17 cellular contexts compared by ENCODE assay signal in genomic region chr5:136141561-136141960, GRCh38. TPM values are rescaled to one million over a fixed set of nuclear protein-coding genes. Genes with fewer than 3 reads are reported as not detected.
A peak's percentile ranks its signal among the peaks of the same experiment; 100 is the strongest.
DNase-seq lines count a peak whose midpoint lies in the region; ATAC-seq and TF ChIP-seq lines count a peak whose summit lies in the region.
"Had no signal": no experiment of that assay in that cellular context is flagged by ENCODE, and none has a peak within 500 bp of the region (broad histone marks: within the 10 kb centered on the region; RNA-seq: fewer than 3 reads in every experiment).

No MANE protein-coding gene starts in this region.

- no peak for DNase-seq in esophagus squamous epithelium (lab: John Stamatoyannopoulos, UW)
- no peak for DNase-seq in dermis blood vessel endothelial cell
- DNase-seq in H9: no peak
- no peak for DNase-seq in glomerular visceral epithelial cell (ENCODE audit: extremely low spot score)
- DNase-seq: activated T-cell treated with anti-CD3 and anti-CD28 coated beads, Interleukin-2, amount 50 U/mL, for 1 hour; CD4-positive, alpha-beta memory T cell; glutamatergic neuron; mammary epithelial cell; NCI-H446 treated with DMSO at 0.1 percent for 48 hours had no signal

- no peaks in the 10 kb centered on the region for H3K36me3 ChIP-seq in OCI-LY3 (replicated peaks; ENCODE audit: low read depth, low read length)
- H3K36me3 ChIP-seq in esophagus squamous epithelium: no peaks in the 10 kb centered on the region
- H3K36me3 ChIP-seq: prostate gland had no signal

- no peak for TF ChIP-seq POLR2A in esophagus squamous epithelium (IDR thresholded peaks at IDR 0.05)

- intact Hi-C loops in esophagus squamous epithelium (cut with DNase I): no loop called here

- H3K9ac ChIP-seq in OCI-LY3 (ENCODE audit: low read length) (no peak overlapping the region), H9 (ENCODE audit: extremely low read depth, insufficient read length, low read length) (no peak overlapping the region)

- no peak overlapping the region for H4K91ac ChIP-seq in H9 (ENCODE audit: insufficient read length, low read depth, low read length)

- no peak overlapping the region for H3K14ac ChIP-seq in H9 (ENCODE audit: insufficient read depth, low read length)

- H3K18ac ChIP-seq in H9 (ENCODE audit: insufficient read length, low read depth, low read length): no peak overlapping the region

- H3K79me2 ChIP-seq in OCI-LY3 (ENCODE audit: low read length) (peaks cover 78% of the 10 kb centered on the region), H9 (ENCODE audit: insufficient read depth, low read length) (peaks cover 37% of the 10 kb centered on the region; the same call in 1 of the 2 replicates)

- no peaks in the 10 kb centered on the region for H3K27me3 Mint-ChIP-seq in H9 (ENCODE audit: low read depth)
- H3K27me3 Mint-ChIP-seq: CD4-positive, alpha-beta memory T cell; central memory CD8-positive, alpha-beta T cell had no signal

- no peak overlapping the region for H3K4me3 Mint-ChIP-seq in H9
- H3K4me3 Mint-ChIP-seq: CD4-positive, alpha-beta memory T cell; central memory CD8-positive, alpha-beta T cell; T-helper 1 cell treated with Interleukin-12 subunit alpha and Interleukin-12 subunit beta and Interleukin-4 antibody, amounts not matched to agents 30 μg/mL and 1 μg/mL, for 36 hours had no signal

- H4K8ac ChIP-seq in H9 (replicated peaks; ENCODE audit: insufficient read length, low read depth, low read length): no peak overlapping the region

- no peak overlapping the region for H2BK12ac ChIP-seq in H9 (ENCODE audit: insufficient read length, low read depth, low read length)

- H2BK120ac ChIP-seq in H9 (ENCODE audit: low read depth, low read length, poor library complexity, severe bottlenecking): no peak overlapping the region

- H2AFZ ChIP-seq in OCI-LY3 (ENCODE audit: low read depth, low read length): no peak overlapping the region
- no peak overlapping the region for H2AFZ ChIP-seq in H9 (ENCODE audit: low read length)

- H3K4me1 Mint-ChIP-seq in H9: peaks cover 19 to 22% of the 10 kb centered on the region in 2 experiments

- no peak overlapping the region for H3K56ac ChIP-seq in H9 (ENCODE audit: insufficient read length, low read depth, low read length)

- H3K27me3 ChIP-seq in OCI-LY3 (ENCODE audit: low read depth, low read length): no peaks in the 10 kb centered on the region; the same call in 1 of the 2 replicates
- H3K27me3 ChIP-seq in esophagus squamous epithelium: no peaks in the 10 kb centered on the region
- H3K27me3 ChIP-seq in H9 (ENCODE audit: insufficient read depth, low read length): no peaks in the 10 kb centered on the region

- H2BK15ac ChIP-seq in H9 (ENCODE audit: low read depth, low read length): no peak overlapping the region

- no peak overlapping the region for H3K27ac Mint-ChIP-seq in H9
- H3K27ac Mint-ChIP-seq: CD4-positive, alpha-beta memory T cell; T-helper 1 cell treated with Interleukin-12 subunit alpha and Interleukin-12 subunit beta and Interleukin-4 antibody, amounts not matched to agents 30 μg/mL and 1 μg/mL, for 36 hours had no signal

- no peak overlapping the region for H2AK5ac ChIP-seq in H9 (ENCODE audit: insufficient read length, low read length)

- H3K4me1 ChIP-seq in OCI-LY3 (ENCODE audit: low read length) (peaks cover 16% of the 10 kb centered on the region), esophagus squamous epithelium (peaks cover 15 to 100% (median 48%) of the 10 kb centered on the region in 3 donors), H9 (ENCODE audit: insufficient read depth, low read length) (no peaks in the 10 kb centered on the region; the same call in 1 of the 2 replicates)
- H3K4me1 ChIP-seq: prostate gland had no signal

- H3K4me3 ChIP-seq in OCI-LY3 (ENCODE audit: low read length): no peak overlapping the region
- H3K4me3 ChIP-seq in esophagus squamous epithelium: no peak overlapping the region
- H3K4me3 ChIP-seq: prostate gland had no signal

- H2BK5ac ChIP-seq in H9 (ENCODE audit: insufficient read length, low read length): no peak overlapping the region

- H3K4me2 ChIP-seq in OCI-LY3 (ENCODE audit: low read length) (peak overlapping the region; percentile 31; the same call in 1 of the 2 replicates), H9 (ENCODE audit: insufficient read depth, insufficient read length, low read length) (no peak overlapping the region)

- no peak overlapping the region for H3K27ac ChIP-seq in OCI-LY3 (ENCODE audit: low read length)
- H3K27ac ChIP-seq in esophagus squamous epithelium: peak overlapping the region in 1 of 4 donors; percentile 11
- no peak overlapping the region for H3K27ac ChIP-seq in H9 (ENCODE audit: insufficient read length, low read depth, low read length)
- H3K27ac ChIP-seq: prostate gland had no signal

- H3K23ac ChIP-seq in H9 (ENCODE audit: insufficient read length, low read depth, low read length): no peak overlapping the region

- H3K36me3 Mint-ChIP-seq in H9 (ENCODE audit: insufficient read depth in 1 of 3, low read depth in 3 of 3): no peaks in the 10 kb centered on the region; a peak in 1 of 7 replicates
- H3K36me3 Mint-ChIP-seq: CD4-positive, alpha-beta memory T cell had no signal

- H2BK20ac ChIP-seq in H9 (ENCODE audit: low read depth, low read length, poor library complexity, severe bottlenecking): no peak overlapping the region

- no peaks in the 10 kb centered on the region for H3K9me3 Mint-ChIP-seq in H9
- H3K9me3 Mint-ChIP-seq: CD4-positive, alpha-beta memory T cell; central memory CD8-positive, alpha-beta T cell; T-helper 1 cell treated with Interleukin-12 subunit alpha and Interleukin-12 subunit beta and Interleukin-4 antibody, amounts not matched to agents 30 μg/mL and 1 μg/mL, for 36 hours had no signal

- no peak overlapping the region for H3T11ph ChIP-seq in H9 (ENCODE audit: low read length)

- ATAC-seq in GM18519 (IDR thresholded peaks at IDR 0.05; ENCODE audit: low FRiP score, unreplicated experiment) (peak; percentile 89), GM21367 (IDR thresholded peaks at IDR 0.05; ENCODE audit: unreplicated experiment) (peak; percentile 69), HG02981 (IDR thresholded peaks at IDR 0.05; ENCODE audit: unreplicated experiment) (peak; percentile 91)

- no peaks in the 10 kb centered on the region for H3K23me2 ChIP-seq in H9 (ENCODE audit: insufficient read length, low read depth, low read length, poor library complexity, severe bottlenecking)

- no peaks in the 10 kb centered on the region for H3K9me3 ChIP-seq in OCI-LY3 (ENCODE audit: insufficient read depth, low read length)
- H3K9me3 ChIP-seq in esophagus squamous epithelium: no peaks in the 10 kb centered on the region
- H3K9me3 ChIP-seq in H9 (ENCODE audit: control insufficient read depth, low read depth, low read length): no peaks in the 10 kb centered on the region
- H3K9me3 ChIP-seq: prostate gland had no signal

- H3K4ac ChIP-seq in H9 (ENCODE audit: low read depth, low read length): no peak overlapping the region

- no peak overlapping the region for H4K5ac ChIP-seq in H9 (ENCODE audit: insufficient read length, low read depth, low read length)

- H4K20me1 ChIP-seq in OCI-LY3 (ENCODE audit: insufficient read depth, low read length): peaks cover 86% of the 10 kb centered on the region
- H4K20me1 ChIP-seq in H9 (ENCODE audit: control insufficient read depth, insufficient read depth, insufficient read length): no peaks in the 10 kb centered on the region

- TF ChIP-seq CTCF in OCI-LY3 (IDR thresholded peaks at IDR 0.05; ENCODE audit: low read depth, low read length) (no peak), esophagus squamous epithelium (IDR thresholded peaks at IDR 0.05) (no peak), H9 (conservative IDR thresholded peaks at IDR 0.05) (no peak)

- peaks cover 5% of the 10 kb centered on the region for H3K79me1 ChIP-seq in H9 (ENCODE audit: insufficient read depth, low read depth, low read length, poor library complexity, severe bottlenecking)

RNA-seq across cellular contexts. Expression of gene SMAD5, which starts 8.9 kb away (rescaled TPM):
- total RNA-seq in esophagus squamous epithelium (10 to 100 TPM; 32.0 to 49.6 (median 38.1) TPM), dermis blood vessel endothelial cell (41.4 and 49.5 TPM in 2 replicates), H9 (2021) (58.3 and 69.3 TPM in 2 replicates)

RNA-seq across cellular contexts. Expression of gene SMIM32, which starts 51.4 kb away (rescaled TPM):
- total RNA-seq in esophagus squamous epithelium (not detected), dermis blood vessel endothelial cell (not detected in 2 replicates), H9 (2021) (0.13 TPM in 1 of 2 replicates, not detected in the other)
- total RNA-seq: CD4-positive, alpha-beta memory T cell; mammary epithelial cell; urinary bladder had no signal
